Comparison of ENCODE assay signal across 14 cellular contexts in the genomic region with DNA sequence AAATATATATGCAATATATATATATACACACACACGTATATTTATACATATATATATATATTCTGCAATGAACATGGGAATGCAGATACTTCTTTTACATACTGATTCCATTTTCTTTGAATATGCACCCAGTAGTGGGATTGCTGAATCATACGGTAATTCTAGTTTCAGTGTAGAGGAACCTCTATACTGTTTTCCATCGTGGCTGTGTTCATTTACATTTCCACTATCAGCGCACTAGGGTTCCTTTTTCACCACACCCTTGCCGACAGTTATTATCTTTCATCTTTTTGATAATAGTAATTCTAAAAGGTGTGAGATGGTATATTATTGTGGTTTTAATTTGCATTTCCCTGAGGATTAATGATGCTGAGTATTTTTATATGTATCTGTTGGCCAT. TPM values are rescaled to one million over a fixed set of nuclear protein-coding genes. Genes with fewer than 3 reads are reported as not detected.
DNase-seq lines count a peak whose midpoint lies in the region; ATAC-seq and TF ChIP-seq lines count a peak whose summit lies in the region.
"Had no signal": no experiment of that assay in that cellular context is flagged by ENCODE, and none has a peak within 500 bp of the region (broad histone marks: within the 10 kb centered on the region; RNA-seq: fewer than 3 reads in every experiment).

No MANE protein-coding gene starts in this region.

- H3K9me3 ChIP-seq in OCI-LY7 (ENCODE audit: low read length), result peaks cover 7% of the 10 kb centered on the region; the same call in 1 of the 2 replicates
- H3K9me3 ChIP-seq: BLaER1 treated with 17β-estradiol and CSF1 and Interleukin-3, amounts not matched to agents 10 nM and 100 nM; HAP-1 had no signal

- H3K4me1 ChIP-seq in OCI-LY7 (ENCODE audit: insufficient read depth, low read length, poor library complexity, severe bottlenecking), result peaks cover 13% of the 10 kb centered on the region
- H3K4me1 ChIP-seq: HAP-1 had no signal

- H4K20me1 ChIP-seq in OCI-LY7 (ENCODE audit: insufficient read depth, low read length), result no peaks in the 10 kb centered on the region
- H4K20me1 ChIP-seq: BLaER1 treated with 17β-estradiol and CSF1 and Interleukin-3, amounts not matched to agents 10 nM and 100 nM had no signal

- POLR2A ChIA-PET in OCI-LY7 (lab: Charles Lee) (no interaction called here), WTC11 (lab: Charles Lee) (no interaction called here)

- no peak overlapping the region for H3K4me2 ChIP-seq in OCI-LY7 (ENCODE audit: low read length)

- no peak overlapping the region for H3K4me3 ChIP-seq in OCI-LY7 (ENCODE audit: low read depth, low read length, poor library complexity, severe bottlenecking)
- H3K4me3 ChIP-seq: BLaER1 treated with 17β-estradiol and CSF1 and Interleukin-3, amounts not matched to agents 10 nM and 100 nM; HAP-1 had no signal

- TF ChIP-seq CTCF in OCI-LY7 (conservative IDR thresholded peaks at IDR 0.05; ENCODE audit: low read length) (no peak), WTC11 (IDR thresholded peaks at IDR 0.05) (no peak), mesothelial cell of epicardium (IDR thresholded peaks at IDR 0.05; ENCODE audit: unreplicated experiment) (no peak)

- no peak overlapping the region for H3K4me3 Mint-ChIP-seq in stimulated activated naive CD8-positive, alpha-beta T cell treated with anti-CD3 and anti-CD28 coated beads, Interleukin-15, amount 100 ng/mL, for 72 hours
- H3K4me3 Mint-ChIP-seq in WTC11, result no peak overlapping the region
- H3K4me3 Mint-ChIP-seq in mesothelial cell of epicardium, result no peak overlapping the region

- no peaks in the 10 kb centered on the region for H3K9me2 ChIP-seq in OCI-LY7 (ENCODE audit: insufficient read depth, low read length)

- H3K36me3 Mint-ChIP-seq in WTC11, result peaks cover 7% of the 10 kb centered on the region
- no peaks in the 10 kb centered on the region for H3K36me3 Mint-ChIP-seq in mesothelial cell of epicardium
- H3K36me3 Mint-ChIP-seq: CD4-positive, CD25-positive, alpha-beta regulatory T cell had no signal

- no peaks in the 10 kb centered on the region for H3K36me3 ChIP-seq in OCI-LY7 (ENCODE audit: insufficient read depth, low read length)
- H3K36me3 ChIP-seq: BLaER1 treated with 17β-estradiol and CSF1 and Interleukin-3, amounts not matched to agents 10 nM and 100 nM; HAP-1 had no signal

- H3K27ac ChIP-seq in OCI-LY7 (ENCODE audit: low read depth, low read length, poor library complexity, severe bottlenecking), result no peak overlapping the region
- H3K27ac ChIP-seq: BLaER1 treated with 17β-estradiol and CSF1 and Interleukin-3, amounts not matched to agents 10 nM and 100 nM; HL-60 had no signal

- H2AFZ ChIP-seq in OCI-LY7 (ENCODE audit: low read length), result peak overlapping the region; percentile 33; the same call in 1 of the 2 replicates

- H3K4me1 Mint-ChIP-seq in stimulated activated naive CD8-positive, alpha-beta T cell treated with anti-CD3 and anti-CD28 coated beads, Interleukin-15, amount 100 ng/mL, for 72 hours, result peaks cover 27% of the 10 kb centered on the region
- H3K4me1 Mint-ChIP-seq in WTC11 (peaks cover 82% of the 10 kb centered on the region), mesothelial cell of epicardium (peaks cover 42% of the 10 kb centered on the region)

- no peaks in the 10 kb centered on the region for H3K27me3 Mint-ChIP-seq in stimulated activated naive CD8-positive, alpha-beta T cell treated with anti-CD3 and anti-CD28 coated beads, Interleukin-15, amount 100 ng/mL, for 72 hours
- H3K27me3 Mint-ChIP-seq in WTC11 (ENCODE audit: low read depth) (no peaks in the 10 kb centered on the region), mesothelial cell of epicardium (ENCODE audit: low read depth) (no peaks in the 10 kb centered on the region)
- H3K27me3 Mint-ChIP-seq: CD4-positive, CD25-positive, alpha-beta regulatory T cell had no signal

- peak; percentile 75 for ATAC-seq in stimulated activated naive CD8-positive, alpha-beta T cell treated with anti-CD3 and anti-CD28 coated beads, Interleukin-15, Interleukin-2, amounts not matched to agents 100 U/mL and 50 U/mL, for 24 hours
- no peak for ATAC-seq in stimulated activated naive CD8-positive, alpha-beta T cell treated with anti-CD3 and anti-CD28 coated beads, Interleukin-15, amount 100 ng/mL, for 72 hours
- no peak for ATAC-seq in WTC11

- no TSS peak for BruUV-seq in OCI-LY7 (replicated peaks; lab: Mats Ljungman, UMichigan)

- no peaks in the 10 kb centered on the region for H3K79me2 ChIP-seq in OCI-LY7 (ENCODE audit: insufficient read depth, low read depth, low read length)

- H3K27ac Mint-ChIP-seq in stimulated activated naive CD8-positive, alpha-beta T cell treated with anti-CD3 and anti-CD28 coated beads, Interleukin-15, amount 100 ng/mL, for 72 hours, result no peak overlapping the region
- peak overlapping the region; percentile 28; the same call in 1 of the 2 replicates for H3K27ac Mint-ChIP-seq in WTC11
- H3K27ac Mint-ChIP-seq in mesothelial cell of epicardium, result no peak overlapping the region

- intact Hi-C loops in OCI-LY7 (cut with micrococcal nuclease; ENCODE audit: unreplicated experiment), result no loop called here

- no peak for DNase-seq in stimulated activated naive CD8-positive, alpha-beta T cell treated with anti-CD3 and anti-CD28 coated beads, Interleukin-15, Interleukin-2, amounts not matched to agents 100 U/mL and 50 U/mL, for 24 hours
- no peak for DNase-seq in stimulated activated naive CD8-positive, alpha-beta T cell treated with anti-CD3 and anti-CD28 coated beads, Interleukin-15, amount 100 ng/mL, for 72 hours
- no peak for DNase-seq in OCI-LY7 (ENCODE audit: low spot score)
- DNase-seq in WTC11 (ENCODE audit: low spot score), result no peak
- no peak for DNase-seq in NCI-H2081 (lab: John Stamatoyannopoulos, UW)
- no peak for DNase-seq in mesothelial cell of epicardium (ENCODE audit: low spot score in 2 of 2, unreplicated experiment in 2 of 2)
- no peak for DNase-seq in NCI-H2196 (lab: John Stamatoyannopoulos, UW; ENCODE audit: unreplicated experiment)
- no peak for DNase-seq in activated T-cell treated with anti-CD3 and anti-CD28 coated beads, Interleukin-2, amount 50 U/mL, for 1 hour
- DNase-seq: ACHN; CD4-positive, CD25-positive, alpha-beta regulatory T cell; DMS53 had no signal

- no peaks in the 10 kb centered on the region for H3K9me3 Mint-ChIP-seq in stimulated activated naive CD8-positive, alpha-beta T cell treated with anti-CD3 and anti-CD28 coated beads, Interleukin-15, amount 100 ng/mL, for 72 hours
- H3K9me3 Mint-ChIP-seq in WTC11, result no peaks in the 10 kb centered on the region
- H3K9me3 Mint-ChIP-seq in mesothelial cell of epicardium, result no peaks in the 10 kb centered on the region

- CTCF ChIA-PET in OCI-LY7 (lab: Charles Lee; ENCODE audit: unreplicated experiment) (no interaction called here), WTC11 (lab: Charles Lee) (no interaction called here)

TF ChIP-seq in WTC11, 78 proteins besides CTCF, POLR2A, EP300 and RAD21:
- TF ChIP-seq ZNF423 (CRISPR knock-in tag; IDR thresholded peaks at IDR 0.05) (no peak), NFYB (CRISPR knock-in tag; conservative IDR thresholded peaks at IDR 0.05; ENCODE audit: low read depth) (no peak), ETV6 (CRISPR knock-in tag; IDR thresholded peaks at IDR 0.05) (no peak), ZBTB21 (CRISPR knock-in tag; IDR thresholded peaks at IDR 0.05; ENCODE audit: borderline replicate concordance) (no peak), ZNF396 (CRISPR knock-in tag; IDR thresholded peaks at IDR 0.05; ENCODE audit: borderline replicate concordance) (no peak), ELF4 (CRISPR knock-in tag; IDR thresholded peaks at IDR 0.05; ENCODE audit: low read depth) (no peak), ZNF263 (CRISPR knock-in tag; IDR thresholded peaks at IDR 0.05; ENCODE audit: low read depth) (no peak)

RNA-seq across cellular contexts. Expression of a gene that starts 52.3 kb away (rescaled TPM):
- 14.7 and 19.6 TPM in 2 replicates for total RNA-seq in OCI-LY7 (2014; rRNA removed; shearing (Covaris generic))
- total RNA-seq in OCI-LY7 (2022), result 31.9 and 34.1 TPM in 2 replicates
- total RNA-seq in WTC11 (2021), result 141 to 167 TPM (median 144 TPM) in 3 replicates
- 123 to 127 TPM (median 125 TPM) in 3 replicates for total RNA-seq in mesothelial cell of epicardium
